ENCODE assay signal across 1 cellular context in genomic region chr7:24573554-24574338, GRCh38.
TF ChIP-seq lines count a peak whose summit lies in the region.

No MANE protein-coding gene starts in this region.

TF ChIP-seq in GM12878, 131 proteins besides CTCF, POLR2A, EP300 and RAD21 (continued from another document):
- no peak for TF ChIP-seq SREBF2 (IDR thresholded peaks at IDR 0.05; ENCODE audit: low read length)
- TF ChIP-seq DPF2 (IDR thresholded peaks at IDR 0.05): peak; percentile 10
- TF ChIP-seq POLR2AphosphoS5 (IDR thresholded peaks at IDR 0.05; ENCODE audit: low read length): peak; percentile 21; the same call in 1 of the 2 replicates
- 0 out of 2 replicates have a peak, but pooled peaks have one; percentile 5 for TF ChIP-seq NR2C1 (IDR thresholded peaks at IDR 0.05)
- TF ChIP-seq CHD2 (IDR thresholded peaks at IDR 0.05; ENCODE audit: borderline replicate concordance, low read depth, low read length): 0 out of 2 replicates have a peak, but pooled peaks have one; percentile 20
- no peak for TF ChIP-seq IRF3 (IDR thresholded peaks at IDR 0.05)
- TF ChIP-seq NR2F1 (conservative IDR thresholded peaks at IDR 0.05): no peak
- no peak for TF ChIP-seq CREB1 (IDR thresholded peaks at IDR 0.05; ENCODE audit: low read depth)
- peak; percentile 65 for TF ChIP-seq GATAD2B (conservative IDR thresholded peaks at IDR 0.05; ENCODE audit: low read depth)
- TF ChIP-seq IKZF2 (IDR thresholded peaks at IDR 0.05): peak in 1 of 2 experiments; percentile 25; a peak in 1 of 4 replicates
- TF ChIP-seq EGR1 (IDR thresholded peaks at IDR 0.05; ENCODE audit: borderline replicate concordance in 1 of 2, low read depth in 2 of 2, low read length in 2 of 2): peak in 1 of 2 experiments; percentile 94; a peak in 2 of 3 replicates
- peak; percentile 28 to 33; a peak in 3 of 4 replicates for TF ChIP-seq BHLHE40 (IDR thresholded peaks at IDR 0.05; ENCODE audit: borderline replicate concordance in 1 of 2, low read depth in 2 of 2, low read length in 1 of 2)
- 0 out of 2 replicates have a peak, but pooled peaks have one; percentile 32 for TF ChIP-seq RELB (IDR thresholded peaks at IDR 0.05; ENCODE audit: low read depth)
- TF ChIP-seq PBX3 (IDR thresholded peaks at IDR 0.05; ENCODE audit: insufficient replicate concordance, low read depth, low read length): peak; percentile 37
- TF ChIP-seq LARP7 (IDR thresholded peaks at IDR 0.05): peak; percentile 26
